ENCODE assay signal across 1 cellular context in genomic region chr1:77590653-77591052, GRCh38.
TF ChIP-seq lines count a peak whose summit lies in the region.

No MANE protein-coding gene starts in this region.

TF ChIP-seq in K562, 482 proteins besides CTCF, POLR2A, EP300 and RAD21 (continued from another document):
- no peak for TF ChIP-seq MAX (CRISPR knock-in tag; IDR thresholded peaks at IDR 0.05)
- TF ChIP-seq USF2 (CRISPR knock-in tag; IDR thresholded peaks at IDR 0.05), result no peak
- TF ChIP-seq ZNF589 (CRISPR knock-in tag; IDR thresholded peaks at IDR 0.05; ENCODE audit: low read depth), result no peak
- TF ChIP-seq GTF2F1 (IDR thresholded peaks at IDR 0.05; ENCODE audit: low read depth, low read length), result no peak
- TF ChIP-seq RBBP5 (IDR thresholded peaks at IDR 0.05; ENCODE audit: borderline replicate concordance, insufficient read depth, low read length, poor library complexity, severe bottlenecking), result no peak
- no peak for TF ChIP-seq ZNF41 (CRISPR knock-in tag; conservative IDR thresholded peaks at IDR 0.05)
- no peak for TF ChIP-seq PREB (CRISPR knock-in tag; IDR thresholded peaks at IDR 0.05)
- peak; percentile 84 for TF ChIP-seq NFE2L1 (tag; IDR thresholded peaks at IDR 0.05; ENCODE audit: borderline replicate concordance, low read depth)
- no peak for TF ChIP-seq ZNF146 (CRISPR knock-in tag; IDR thresholded peaks at IDR 0.05; ENCODE audit: unreplicated experiment)
- no peak for TF ChIP-seq FOS (IDR thresholded peaks at IDR 0.05; ENCODE audit: extremely low read depth, insufficient read length)
- no peak for TF ChIP-seq U2AF1 (optimal IDR thresholded peaks at IDR 0.05; ENCODE audit: low read depth, low read length)
- no peak for TF ChIP-seq HNRNPH1 (optimal IDR thresholded peaks at IDR 0.05; ENCODE audit: low read depth, low read length)
- no peak for TF ChIP-seq BMI1 (IDR thresholded peaks at IDR 0.05; ENCODE audit: low read length)
- no peak for TF ChIP-seq ESRRA (IDR thresholded peaks at IDR 0.05; ENCODE audit: borderline replicate concordance, low read depth)
- TF ChIP-seq KDM1A (IDR thresholded peaks at IDR 0.05), result no peak
- TF ChIP-seq SAP30 (IDR thresholded peaks at IDR 0.05; ENCODE audit: borderline replicate concordance, insufficient read depth, low read depth, low read length, poor library complexity, severe bottlenecking), result no peak
- no peak for TF ChIP-seq ATF2 (CRISPR knock-in tag; IDR thresholded peaks at IDR 0.05)
- no peak for TF ChIP-seq MTA3 (IDR thresholded peaks at IDR 0.05; ENCODE audit: borderline replicate concordance)
- TF ChIP-seq NFATC3 (IDR thresholded peaks at IDR 0.05), result no peak
- TF ChIP-seq ZSCAN29 (IDR thresholded peaks at IDR 0.05), result no peak
- TF ChIP-seq GATA2 (CRISPR knock-in tag; IDR thresholded peaks at IDR 0.05), result no peak
- no peak for TF ChIP-seq SNIP1 (IDR thresholded peaks at IDR 0.05; ENCODE audit: low read depth)
- no peak for TF ChIP-seq GMEB1 (CRISPR knock-in tag; IDR thresholded peaks at IDR 0.05)
- no peak for TF ChIP-seq TSHZ1 (CRISPR knock-in tag; IDR thresholded peaks at IDR 0.05)
- TF ChIP-seq HMG20B (CRISPR knock-in tag; IDR thresholded peaks at IDR 0.05), result no peak
- TF ChIP-seq RBM39 (optimal IDR thresholded peaks at IDR 0.05; ENCODE audit: low read depth, low read length), result no peak
- peak; percentile 54 for TF ChIP-seq ARID1B (IDR thresholded peaks at IDR 0.05)
- no peak for TF ChIP-seq TAF9B (IDR thresholded peaks at IDR 0.05; ENCODE audit: partially characterized antibody)
- TF ChIP-seq MAFF (IDR thresholded peaks at IDR 0.05; ENCODE audit: low read length), result peak; percentile 89
- TF ChIP-seq TARDBP (IDR thresholded peaks at IDR 0.05), result no peak
- TF ChIP-seq ZNF197 (CRISPR knock-in tag; IDR thresholded peaks at IDR 0.05; ENCODE audit: low read depth), result no peak
